In genomic region chr5:74194196-74194595, GRCh38 we compare ENCODE assay signal across 22 cellular contexts.
"Had no signal": no experiment of that assay in that cellular context is flagged by ENCODE, and none has a peak within 500 bp of the region (broad histone marks: within the 10 kb centered on the region; RNA-seq: fewer than 3 reads in every experiment).

No MANE protein-coding gene starts in this region.

- ATAC-seq: effector memory CD8-positive, alpha-beta T cell; esophagus mucosa; gastrocnemius medialis; heart right ventricle; left cardiac atrium; left lung; left ventricle myocardium superior; lower lobe of right lung; naive thymus-derived CD4-positive, alpha-beta T cell had no signal

- DNase-seq: colonic mucosa; cortex of kidney; effector CD8-positive, alpha-beta T cell; effector memory CD8-positive, alpha-beta T cell; endodermal cell; erythroblast; foreskin fibroblast; foreskin melanocyte; gastrocnemius medialis; glutamatergic neuron; head of caudate nucleus; heart right ventricle; hippocampal formation; left cardiac atrium; left lung; left ventricle myocardium superior; lower lobe of right lung; mesendoderm; midbrain; naive thymus-derived CD4-positive, alpha-beta T cell had no signal

- H3K4me1 ChIP-seq: colonic mucosa, gastrocnemius medialis, left lung, lower lobe of right lung had no signal

- H3K27ac ChIP-seq: colonic mucosa, epithelial cell of prostate, gastrocnemius medialis, heart right ventricle, lower lobe of right lung had no signal

- H3K9me3 ChIP-seq: colonic mucosa, gastrocnemius medialis, left lung, lower lobe of right lung had no signal

- H3K4me3 ChIP-seq: colonic mucosa, gastrocnemius medialis, heart right ventricle, left lung, lower lobe of right lung had no signal

- H3K27me3 ChIP-seq: colonic mucosa, gastrocnemius medialis, heart right ventricle, left lung had no signal

- H3K36me3 ChIP-seq: colonic mucosa, gastrocnemius medialis, heart right ventricle, left lung, lower lobe of right lung had no signal
